In genomic region chr16:48605518-48606110, GRCh38 we compare ENCODE assay signal across 12 cellular contexts. TPM values are rescaled to one million over a fixed set of nuclear protein-coding genes. Genes with fewer than 3 reads are reported as not detected.
DNase-seq lines count a peak whose midpoint lies in the region; ATAC-seq, FAIRE-seq and TF ChIP-seq lines count a peak whose summit lies in the region.
"Had no signal": no experiment of that assay in that cellular context is flagged by ENCODE, and none has a peak within 500 bp of the region (broad histone marks: within the 10 kb centered on the region; RNA-seq: fewer than 3 reads in every experiment).

No MANE protein-coding gene starts in this region.

- H3K56ac ChIP-seq in IMR-90 (ENCODE audit: extremely low read depth, insufficient read depth, low read length) = no peak overlapping the region

- RAD21 ChIA-PET in GM12878 (lab: Charles Lee; ENCODE audit: unreplicated experiment) = interaction anchor here (0.9 to 2.5 kb wide), 4 partner anchors 11 to 245 kb away, joined by 3 to 9 read pairs (median 3); no protein-coding TSS in a partner anchor

- ATAC-seq in IMR-90 (ENCODE audit: low read depth) (no peak), GM12878 (peak; percentile 7), left lobe of liver (peak; percentile 65), HG03342 (IDR thresholded peaks at IDR 0.05; ENCODE audit: unreplicated experiment) (no peak)
- ATAC-seq in stimulated activated effector memory CD8-positive, alpha-beta T cell treated with anti-CD3 and anti-CD28 coated beads, Interleukin-12 subunit alpha, Interleukin-12 subunit beta, amount 100 ng/mL, for 72 hours = peak; percentile 48

- dilution Hi-C loops in IMR-90 (cut with HindIII; ENCODE audit: low sequenced_read_pairs, unreplicated experiment) = no loop called here

- H3K4me3 ChIP-seq in IMR-90 (ENCODE audit: insufficient read depth, low read depth, low read length) (no peak overlapping the region), GM12878 (peak overlapping the region; percentile 84; the same call in 1 of the 2 replicates)
- H3K4me3 ChIP-seq: transverse colon had no signal

- peaks cover 75% of the 10 kb centered on the region for H4K20me1 ChIP-seq in IMR-90 (ENCODE audit: insufficient read depth, low read length)
- H4K20me1 ChIP-seq in GM12878 (ENCODE audit: control insufficient read depth, insufficient read depth) = peaks cover 19% of the 10 kb centered on the region

- no peak overlapping the region; the same call in 1 of the 2 replicates for H3K4me2 ChIP-seq in IMR-90 (ENCODE audit: low read depth, low read length)
- H3K4me2 ChIP-seq in GM12878 (ENCODE audit: control insufficient read depth, insufficient read depth) = peak overlapping the region; percentile 52

- H3K4me3 Mint-ChIP-seq in stimulated activated effector memory CD8-positive, alpha-beta T cell treated with anti-CD3 and anti-CD28 coated beads, Interleukin-12 subunit alpha, Interleukin-12 subunit beta, amount 100 ng/mL, for 72 hours = no peak overlapping the region

- H2AK5ac ChIP-seq in IMR-90 (ENCODE audit: low read depth, low read length) = no peak overlapping the region

- no peak overlapping the region for H3K18ac ChIP-seq in IMR-90 (ENCODE audit: low read depth, low read length)

- no peak overlapping the region for H3K14ac ChIP-seq in IMR-90 (replicated peaks; ENCODE audit: low read depth, low read length)

- CTCF ChIA-PET in IMR-90 (lab: Yijun Ruan, JAX) = no interaction called here
- CTCF ChIA-PET in GM12878 (lab: Yijun Ruan, JAX) = interaction anchor here (1.1 to 2.2 kb wide), 4 partner anchors 12 to 238 kb away, joined by 3 to 13 read pairs (median 4); no protein-coding TSS in a partner anchor

- no peak overlapping the region for H3K27ac Mint-ChIP-seq in stimulated activated effector memory CD8-positive, alpha-beta T cell treated with anti-CD3 and anti-CD28 coated beads, Interleukin-12 subunit alpha, Interleukin-12 subunit beta, amount 100 ng/mL, for 72 hours

- SMC1A ChIA-PET in GM12878 (lab: Charles Lee; ENCODE audit: uncharacterized antibody, unreplicated experiment) = interaction anchor here (0.9 to 4.1 kb wide), 4 partner anchors 10 to 139 kb away, joined by 3 to 21 read pairs (median 4); no protein-coding TSS in a partner anchor

- H2AFZ ChIP-seq in IMR-90 (replicated peaks; ENCODE audit: low read length, poor library complexity) = no peak overlapping the region
- H2AFZ ChIP-seq in GM12878 (ENCODE audit: control insufficient read depth, low read depth, low read length) = no peak overlapping the region

- peaks cover 18% of the 10 kb centered on the region for H3K4me1 ChIP-seq in IMR-90 (ENCODE audit: control insufficient read depth, insufficient read depth, low read length)
- H3K4me1 ChIP-seq in GM12878 (ENCODE audit: control insufficient read depth, insufficient read depth, low read length) = peaks cover 22% of the 10 kb centered on the region

- peaks cover 28% of the 10 kb centered on the region for H3K4me1 Mint-ChIP-seq in stimulated activated effector memory CD8-positive, alpha-beta T cell treated with anti-CD3 and anti-CD28 coated beads, Interleukin-12 subunit alpha, Interleukin-12 subunit beta, amount 100 ng/mL, for 72 hours

- peaks cover 17 to 70% of the 10 kb centered on the region in 2 experiments for H3K79me1 ChIP-seq in IMR-90 (ENCODE audit: low read depth in 1 of 2, low read length in 2 of 2)

- H2BK15ac ChIP-seq in IMR-90 (ENCODE audit: low read depth, low read length) = no peak overlapping the region

- no peak overlapping the region for H2BK5ac ChIP-seq in IMR-90 (ENCODE audit: low read depth, low read length, poor library complexity, severe bottlenecking)

- no peak overlapping the region for H2AK9ac ChIP-seq in IMR-90 (replicated peaks; ENCODE audit: low read depth, low read length, poor library complexity)

- no peak overlapping the region for H3K23ac ChIP-seq in IMR-90 (ENCODE audit: low read depth, low read length)

- no peak for FAIRE-seq in GM12878 (lab: Jason Lieb, UNC)
- FAIRE-seq: endometrium had no signal

- H4K91ac ChIP-seq in IMR-90 (ENCODE audit: insufficient read depth, low read depth, low read length) = no peak overlapping the region

- H3K79me2 ChIP-seq in GM12878 (ENCODE audit: control insufficient read depth, insufficient read depth, low read length) = peaks cover 94% of the 10 kb centered on the region

- DNase-seq in IMR-90 (no peak), GM12878 (ENCODE audit: low read depth, low spot score) (no peak), left lobe of liver (ENCODE audit: low spot score) (peak; percentile 84)
- DNase-seq in stimulated activated effector memory CD8-positive, alpha-beta T cell treated with anti-CD3 and anti-CD28 coated beads, Interleukin-12 subunit alpha, Interleukin-12 subunit beta, amount 100 ng/mL, for 72 hours (ENCODE audit: low spot score in 2 of 2) = peak in 1 of 2 donors; percentile 55
- DNase-seq in stimulated activated CD4-positive, alpha-beta T cell treated with anti-CD3 and anti-CD28 coated beads, Interleukin-4, amount 100 ng/mL, for 4 hours = no peak
- no peak for DNase-seq in activated CD8-positive, alpha-beta memory T cell treated with anti-CD3 and anti-CD28 coated beads, Interleukin-2, amount 50 U/mL, for 4 hours
- DNase-seq: NCI-H2029 treated with DMSO at 0.1 percent for 48 hours, NCI-H524 treated with DMSO at 0.1 percent for 48 hours, transverse colon had no signal

- no peak overlapping the region for H4K5ac ChIP-seq in IMR-90 (ENCODE audit: low read depth, low read length)

- no peak overlapping the region for H4K8ac ChIP-seq in IMR-90 (ENCODE audit: low read depth in 2 of 2, low read length in 2 of 2)

- no peak for TF ChIP-seq CTCF in IMR-90 (conservative IDR thresholded peaks at IDR 0.05; ENCODE audit: low read depth, low read length)
- TF ChIP-seq CTCF in GM12878 (IDR thresholded peaks at IDR 0.05 in 2 of 3, conservative IDR thresholded peaks at IDR 0.05 in 1 of 3; ENCODE audit: control insufficient read depth in 2 of 3, extremely low read depth in 1 of 3, insufficient read depth in 1 of 3, low read depth in 3 of 3, low read length in 3 of 3) = no peak

- no peak overlapping the region for H3K9ac ChIP-seq in IMR-90 (ENCODE audit: low read depth, low read length)
- H3K9ac ChIP-seq in GM12878 (ENCODE audit: control insufficient read depth, insufficient read depth, low read length) = no peak overlapping the region

- H3K9me1 ChIP-seq in IMR-90 (ENCODE audit: insufficient read depth, low read length) = peaks cover 31% of the 10 kb centered on the region

- POLR2A ChIA-PET in IMR-90 (lab: Charles Lee; ENCODE audit: unreplicated experiment) = no interaction called here
- POLR2A ChIA-PET in GM12878 (lab: Charles Lee) = interaction anchor here (0.8 to 1.2 kb wide), 2 partner anchors 50 to 61 kb away, joined by 3 to 4 read pairs; no protein-coding TSS in a partner anchor

- H3K9me3 ChIP-seq in IMR-90 (ENCODE audit: control insufficient read depth, insufficient read depth, low read length) = no peaks in the 10 kb centered on the region
- no peaks in the 10 kb centered on the region; the same call in 2 of the 3 replicates for H3K9me3 ChIP-seq in GM12878 (replicated peaks; ENCODE audit: control insufficient read depth, insufficient read depth, low read length)
- H3K9me3 ChIP-seq: prostate gland, transverse colon had no signal

- H3K27me3 ChIP-seq in IMR-90 (ENCODE audit: control insufficient read depth, insufficient read depth, low read length) (no peaks in the 10 kb centered on the region), GM12878 (replicated peaks in 1 of 2; ENCODE audit: control insufficient read depth in 2 of 2, insufficient read depth in 2 of 2, low read length in 1 of 2) (no peaks in the 10 kb centered on the region)
- H3K27me3 ChIP-seq: transverse colon had no signal

- no TSS peak for BruUV-seq in IMR-90 (replicated peaks; lab: Mats Ljungman, UMichigan)
- BruUV-seq in GM12878 (replicated peaks; lab: Mats Ljungman, UMichigan) = no TSS peak

- TF ChIP-seq EP300 in GM12878 (IDR thresholded peaks at IDR 0.05; ENCODE audit: borderline replicate concordance in 1 of 2, control insufficient read depth in 1 of 2, low read depth in 2 of 2, low read length in 2 of 2) = no peak

- H3K27ac ChIP-seq in IMR-90 (ENCODE audit: insufficient read depth, low read length) = no peak overlapping the region
- H3K27ac ChIP-seq in GM12878 (ENCODE audit: control insufficient read depth, insufficient read depth) = no peak overlapping the region

- 71% methylated on average over 2 of the region's 4 CpGs; no CpG with 5 or more reads in 1 of the 2 experiments for WGBS in IMR-90 (ENCODE audit: extremely low coverage in 2 of 2, insufficient read length in 1 of 2), 2 experiments
- WGBS in GM12878 (ENCODE audit: insufficient coverage, insufficient replicate concordance, low lambda C conversion rate, missing lambda C conversion rate) = 43% methylated on average over 4 of the region's 4 CpGs

- H3K9me3 Mint-ChIP-seq in stimulated activated effector memory CD8-positive, alpha-beta T cell treated with anti-CD3 and anti-CD28 coated beads, Interleukin-12 subunit alpha, Interleukin-12 subunit beta, amount 100 ng/mL, for 72 hours = no peaks in the 10 kb centered on the region

- no peak overlapping the region for H2BK20ac ChIP-seq in IMR-90 (ENCODE audit: low read depth, low read length)

- TF ChIP-seq RAD21 in IMR-90 (IDR thresholded peaks at IDR 0.05; ENCODE audit: low read length) = no peak
- TF ChIP-seq RAD21 in GM12878 (IDR thresholded peaks at IDR 0.05; ENCODE audit: insufficient read depth, low read depth, low read length) = no peak

- H3K4ac ChIP-seq in IMR-90 (ENCODE audit: low read depth, low read length) = no peak overlapping the region

- in situ Hi-C loops in IMR-90 (cut with MboI; ENCODE audit: low sequenced_read_pairs) (loop anchor here (5.0 kb wide), 1 partner anchor 48 kb away; no protein-coding TSS in a partner anchor), GM12878 (cut with MboI) (loop anchor here (10.0 to 25.0 kb wide), 2 partner anchors 51 to 1468 kb away; partner anchors contain the start of gene NETO2)

- no peak overlapping the region for H2BK120ac ChIP-seq in IMR-90 (ENCODE audit: low read depth, low read length)

- intact Hi-C loops in IMR-90 (cut with micrococcal nuclease) (loop anchor here (5.0 to 10.0 kb wide), 2 partner anchors 51 to 223 kb away; no protein-coding TSS in a partner anchor), GM12878 (cut with micrococcal nuclease; ENCODE audit: unreplicated experiment) (loop anchor here (5.0 kb wide), 1 partner anchor 38 kb away; no protein-coding TSS in a partner anchor)

- H3K36me3 ChIP-seq in IMR-90 (ENCODE audit: control insufficient read depth, insufficient read depth, low read length) (no peaks in the 10 kb centered on the region; the same call in none of the 2 replicates), GM12878 (ENCODE audit: control insufficient read depth in 2 of 2, insufficient read depth in 2 of 2, low read length in 1 of 2) (peaks cover 0 to 2% of the 10 kb centered on the region in 2 experiments; a peak in 1 of 4 replicates)
- H3K36me3 ChIP-seq: prostate gland, transverse colon had no signal

- no peak for TF ChIP-seq POLR2A in IMR-90 (IDR thresholded peaks at IDR 0.05; ENCODE audit: low read depth, low read length)
- no peak for TF ChIP-seq POLR2A in GM12878 (IDR thresholded peaks at IDR 0.05; ENCODE audit: low read depth, low read length)

- H3K36me3 Mint-ChIP-seq in stimulated activated effector memory CD8-positive, alpha-beta T cell treated with anti-CD3 and anti-CD28 coated beads, Interleukin-12 subunit alpha, Interleukin-12 subunit beta, amount 100 ng/mL, for 72 hours = peaks cover 7% of the 10 kb centered on the region

RNA-seq across cellular contexts. Expression of gene N4BP1, which starts 4.4 kb away (rescaled TPM):
- total RNA-seq in IMR-90 (2012; rRNA removed) (14.0 and 19.4 TPM in 2 replicates), GM12878 (2014; rRNA removed) (17.9 and 19.9 TPM in 2 replicates), GM12878 (2014; rRNA removed; fragmentation: Illumina TruSeq; extraction: Trizol) (28.6 and 29.5 TPM in 2 replicates), GM12878 (2021) (26.7 and 30.6 TPM in 2 replicates), left lobe of liver (11.6 TPM)
- polyA plus RNA-seq in IMR-90 (2012; rRNA removed) (10.5 and 10.8 TPM in 2 replicates), GM12878 (2011; rRNA removed) (32.6 and 46.6 TPM in 2 replicates), GM12878 (2014; fragmentation: Illumina TruSeq; extraction: Trizol) (28.0 and 31.6 TPM in 2 replicates), GM12878 (2014; fragmentation: Nextera tagmentation; extraction: Ambion mirVana) (1 to 10 TPM; 2.5 to 3.2 TPM), GM12878 (2014; rRNA removed) (11.1 and 12.6 TPM in 2 replicates), GM12878 (2016; fragmentation: Nextera tagmentation; extraction: Ambion mirVana) (10 to 100 TPM in 1 of 2 experiments, 1 to 10 TPM in 1; 4.7 to 14.3 TPM)
- 3.9 and 4.9 TPM in 2 replicates for polyA plus RNA-seq in IMR-90 (2012; cell fraction: cytosol; rRNA removed)
- polyA plus RNA-seq in IMR-90 (2012; cell fraction: nucleus; rRNA removed; ENCODE audit: low replicate concordance) = 23.0 and 49.2 TPM in 2 replicates
- 72.5 and 73.2 TPM in 2 replicates for total RNA-seq in GM12878 (2013; cell fraction: nucleolus; rRNA removed)
- polyA plus RNA-seq in GM12878 (2011; ENCODE audit: low read depth) = 26.4 TPM
- 11.7 and 14.2 TPM in 2 replicates for polyA plus RNA-seq in GM12878 (2011; cell fraction: cytosol; rRNA removed)
- 18.0 and 18.2 TPM in 2 replicates for polyA plus RNA-seq in GM12878 (2011; cell fraction: nucleus; rRNA removed)
- 15.9 and 21.5 TPM in 2 replicates for polyA plus RNA-seq in GM12878 (2012)
- 27.6 and 28.2 TPM in 2 replicates for polyA minus RNA-seq in GM12878 (2011; rRNA and poly(A)+ RNA removed)
- polyA minus RNA-seq in GM12878 (2011; cell fraction: cytosol; rRNA and poly(A)+ RNA removed) = 14.1 and 20.3 TPM in 2 replicates
- 14.9 and 23.7 TPM in 2 replicates for polyA minus RNA-seq in GM12878 (2011; cell fraction: nucleus; rRNA and poly(A)+ RNA removed)

Comparison
In these comparisons a context has a peak if more than half of its experiments do, and no peak if none do; other contexts are left out.
1. ATAC-seq: peak in GM12878 (single experiment), left lobe of liver (single experiment) and stimulated activated effector memory CD8-positive, alpha-beta T cell treated with anti-CD3 and anti-CD28 coated beads, Interleukin-12 subunit alpha, Interleukin-12 subunit beta, amount 100 ng/mL, for 72 hours (single experiment); none in IMR-90 (single experiment) and HG03342 (single experiment).